In genomic region chr5:177552839-177553455, GRCh38 we compare ENCODE assay signal across 8 cellular contexts. TPM values are rescaled to one million over a fixed set of nuclear protein-coding genes. Genes with fewer than 3 reads are reported as not detected.
DNase-seq lines count a peak whose midpoint lies in the region; ATAC-seq and TF ChIP-seq lines count a peak whose summit lies in the region.

No MANE protein-coding gene starts in this region.

- H3K4me2 ChIP-seq in DND-41 (ENCODE audit: insufficient read depth, low read length) (peak overlapping the region; percentile 96), parathyroid adenoma (ENCODE audit: low read length) (peak overlapping the region; percentile 94)

- peaks cover 48% of the 10 kb centered on the region for H3K36me3 ChIP-seq in DND-41 (ENCODE audit: insufficient read depth, low read length)
- H3K36me3 ChIP-seq in parathyroid adenoma (ENCODE audit: control insufficient read depth, insufficient read depth, low read length): no peaks in the 10 kb centered on the region

- peaks cover 44% of the 10 kb centered on the region for H4K20me1 ChIP-seq in DND-41 (ENCODE audit: insufficient read depth, low read length)

- H3K9ac ChIP-seq in DND-41 (ENCODE audit: low read depth, low read length) (peak overlapping the region; percentile 88), parathyroid adenoma (no peak overlapping the region)

- TF ChIP-seq CTCF in DND-41 (IDR thresholded peaks at IDR 0.05; ENCODE audit: borderline replicate concordance, extremely low read depth, low read length, poor library complexity, severe bottlenecking): no peak
- TF ChIP-seq CTCF in parathyroid adenoma (IDR thresholded peaks at IDR 0.05): no peak

- DNase-seq in DND-41 (no peak), RPMI7951 (ENCODE audit: low read depth) (peak; percentile 22), fibroblast of gingiva (ENCODE audit: low read depth) (peak; percentile 18), DMS79 treated with DMSO at 0.1 percent for 48 hours (lab: John Stamatoyannopoulos, UW) (no peak), NCI-H446 treated with DMSO at 0.1 percent for 48 hours (lab: John Stamatoyannopoulos, UW) (no peak)

- no peaks in the 10 kb centered on the region for H3K9me3 ChIP-seq in DND-41 (ENCODE audit: insufficient read depth, low read length, severe bottlenecking)
- H3K9me3 ChIP-seq in parathyroid adenoma (ENCODE audit: control insufficient read depth, low read length): no peaks in the 10 kb centered on the region

- H2AFZ ChIP-seq in DND-41 (ENCODE audit: low read depth, low read length): no peak overlapping the region
- peak overlapping the region; percentile 80 for H2AFZ ChIP-seq in parathyroid adenoma

- ATAC-seq in DND-41 (ENCODE audit: insufficient read depth, low read depth) (no peak), HG03097 (IDR thresholded peaks at IDR 0.05; ENCODE audit: low FRiP score, unreplicated experiment) (no peak), GM21367 (IDR thresholded peaks at IDR 0.05; ENCODE audit: unreplicated experiment) (no peak)

- H3K79me2 ChIP-seq in DND-41 (ENCODE audit: insufficient read depth, low read length) (peaks cover 65% of the 10 kb centered on the region), parathyroid adenoma (peaks cover 50% of the 10 kb centered on the region)

- H3K4me3 ChIP-seq in DND-41 (ENCODE audit: low read depth in 1 of 2, low read length in 2 of 2): peak overlapping the region; percentile 89 to 95
- H3K4me3 ChIP-seq in parathyroid adenoma (ENCODE audit: low read depth, low read length): peak overlapping the region; percentile 67

- H3K4me1 ChIP-seq in DND-41 (ENCODE audit: insufficient read depth, low read length): peaks cover 29% of the 10 kb centered on the region
- H3K4me1 ChIP-seq in parathyroid adenoma: peaks cover 16% of the 10 kb centered on the region

- H3K27ac ChIP-seq in DND-41 (ENCODE audit: low read length) (peak overlapping the region; percentile 65), parathyroid adenoma (peak overlapping the region; percentile 45)

- H3K27me3 ChIP-seq in DND-41 (ENCODE audit: insufficient read depth, low read length, poor library complexity): no peaks in the 10 kb centered on the region
- H3K27me3 ChIP-seq in parathyroid adenoma (ENCODE audit: control insufficient read depth, insufficient read depth, low read length): no peaks in the 10 kb centered on the region

RNA-seq across cellular contexts. Expression of gene FAM193B, which starts 1.4 kb away (rescaled TPM):
- total RNA-seq in RPMI7951 (2014; rRNA removed; shearing (Covaris generic)): 11.6 and 11.8 TPM in 2 replicates

RNA-seq across cellular contexts. Expression of gene DDX41, which starts 36.2 kb away (rescaled TPM):
- total RNA-seq in RPMI7951 (2014; rRNA removed; shearing (Covaris generic)): 74.2 and 87.6 TPM in 2 replicates

RNA-seq across cellular contexts. Expression of gene TMED9, which starts 39.1 kb away (rescaled TPM):
- 62.2 and 104 TPM in 2 replicates for total RNA-seq in RPMI7951 (2014; rRNA removed; shearing (Covaris generic))

RNA-seq across cellular contexts. Expression of gene DOK3, which starts 43.3 kb away (rescaled TPM):
- total RNA-seq in RPMI7951 (2014; rRNA removed; shearing (Covaris generic)): 0.49 TPM in 1 of 2 replicates, not detected in the other

RNA-seq across cellular contexts. Expression of gene B4GALT7, which starts 47.0 kb away (rescaled TPM):
- total RNA-seq in RPMI7951 (2014; rRNA removed; shearing (Covaris generic)): 12.6 and 17.7 TPM in 2 replicates

Comparison
In these comparisons a context has a peak if more than half of its experiments do, and no peak if none do; other contexts are left out.
1. DNase-seq: peak in RPMI7951 (single experiment) and fibroblast of gingiva (single experiment); none in DND-41 (single experiment), DMS79 treated with DMSO at 0.1 percent for 48 hours (single experiment) and NCI-H446 treated with DMSO at 0.1 percent for 48 hours (single experiment).